8 cellular contexts compared by ENCODE assay signal in genomic region chr19:19663292-19664120, GRCh38. TPM values are rescaled to one million over a fixed set of nuclear protein-coding genes. Genes with fewer than 3 reads are reported as not detected.
DNase-seq lines count a peak whose midpoint lies in the region; ATAC-seq and TF ChIP-seq lines count a peak whose summit lies in the region.

ATP13A1 (minus strand) TSS chr19:19663676; CDS start chr19:19663666, 10 bp downstream.

- H3K27ac ChIP-seq in OCI-LY1 (ENCODE audit: low read depth, low read length, poor library complexity, severe bottlenecking): peak within 1 kb of the TSS; percentile 93

- H3K9me2 ChIP-seq in OCI-LY1 (ENCODE audit: low read depth, low read length): no peaks in the 10 kb centered on the region

- peak within 1 kb of the TSS; percentile 93 for H3K9ac ChIP-seq in OCI-LY1 (ENCODE audit: low read length)

- H3K36me3 Mint-ChIP-seq in endothelial cell (ENCODE audit: low read depth, unreplicated experiment): peaks cover 14% of the 10 kb centered on the region

- no peaks in the 10 kb centered on the region for H3K27me3 ChIP-seq in OCI-LY1 (ENCODE audit: insufficient read depth, low read length)

- peaks cover 45% of the 10 kb centered on the region for H3K4me1 ChIP-seq in OCI-LY1 (ENCODE audit: insufficient read depth, low read length, severe bottlenecking)

- H4K20me1 ChIP-seq in OCI-LY1 (ENCODE audit: insufficient read depth, low read length): no peaks in the 10 kb centered on the region

- DNase-seq in DMS 273 treated with DMSO at 0.1 percent for 48 hours (lab: John Stamatoyannopoulos, UW) (peak; percentile 96), HuH-7 (ENCODE audit: low spot score) (peak; percentile 95), endothelial cell (ENCODE audit: low spot score) (peak; percentile 87), midbrain (lab: John Stamatoyannopoulos, UW) (peak; percentile 98)
- DNase-seq in activated CD8-positive, alpha-beta memory T cell treated with anti-CD3 and anti-CD28 coated beads, Interleukin-2, amount 50 U/mL, for 4 hours: peak; percentile 90
- peak; percentile 83 to 91 for DNase-seq in stimulated activated CD8-positive, alpha-beta memory T cell treated with anti-CD3 and anti-CD28 coated beads, Interleukin-2, amount 100 ng/mL, for 1 hour (ENCODE audit: low read depth in 2 of 2)

- H3K36me3 ChIP-seq in OCI-LY1 (ENCODE audit: insufficient read depth, low read length): peaks cover 26% of the 10 kb centered on the region

- peak within 1 kb of the TSS; percentile 98 for H3K27ac Mint-ChIP-seq in endothelial cell (ENCODE audit: unreplicated experiment)

- H3K4me3 ChIP-seq in OCI-LY1 (ENCODE audit: low read depth, low read length, poor library complexity, severe bottlenecking): peak within 1 kb of the TSS; percentile 95

- peaks cover 21% of the 10 kb centered on the region for H3K4me1 Mint-ChIP-seq in endothelial cell (ENCODE audit: unreplicated experiment)

- no peaks in the 10 kb centered on the region for H3K9me3 Mint-ChIP-seq in endothelial cell (ENCODE audit: unreplicated experiment)

- H3F3A ChIP-seq in OCI-LY1 (ENCODE audit: insufficient read depth, low read length): no peaks in the 10 kb centered on the region

- peaks cover 19% of the 10 kb centered on the region for H3K27me3 Mint-ChIP-seq in endothelial cell (ENCODE audit: unreplicated experiment)

- peak within 1 kb of the TSS; percentile 99 for H3K4me2 ChIP-seq in OCI-LY1 (ENCODE audit: low read length)

- no peak for TF ChIP-seq CTCF in OCI-LY1 (IDR thresholded peaks at IDR 0.05; ENCODE audit: low read length)
- TF ChIP-seq CTCF in endothelial cell (IDR thresholded peaks at IDR 0.05; ENCODE audit: unreplicated experiment): no peak

- ATAC-seq in GM21515 (IDR thresholded peaks at IDR 0.05; ENCODE audit: unreplicated experiment): peak; percentile 65

- no peaks in the 10 kb centered on the region for H3K9me3 ChIP-seq in OCI-LY1 (ENCODE audit: low read length)

- peak within 1 kb of the TSS; percentile 94 for H3K4me3 Mint-ChIP-seq in endothelial cell (ENCODE audit: unreplicated experiment)

- H2AFZ ChIP-seq in OCI-LY1 (ENCODE audit: low read length): no peak within 1 kb of the TSS

- peaks cover 27% of the 10 kb centered on the region for H3K79me2 ChIP-seq in OCI-LY1 (ENCODE audit: insufficient read depth, low read length)

RNA-seq across cellular contexts. Expression of gene ATP13A1, which starts in this region (rescaled TPM):
- total RNA-seq in endothelial cell (ENCODE audit: unreplicated experiment): 56.7 TPM

Comparison
In these comparisons a context has a peak if more than half of its experiments do, and no peak if none do; other contexts are left out.
1. Peak in every context shown above with its lines: DNase-seq, ATAC-seq, H3K4me3 ChIP-seq and H3K27ac ChIP-seq.